Comparison of ENCODE assay signal across 18 cellular contexts in genomic region chr10:49271346-49271745, GRCh38. TPM values are rescaled to one million over a fixed set of nuclear protein-coding genes. Genes with fewer than 3 reads are reported as not detected.
"Had no signal": no experiment of that assay in that cellular context is flagged by ENCODE, and none has a peak within 500 bp of the region (broad histone marks: within the 10 kb centered on the region; RNA-seq: fewer than 3 reads in every experiment).

No MANE protein-coding gene starts in this region.

- DNase-seq: activated CD4-positive, alpha-beta T cell treated with anti-CD3 and anti-CD28 coated beads, Interleukin-2, amount 50 U/mL, for 4 hours; activated effector memory CD4-positive, alpha-beta T cell treated with anti-CD3 and anti-CD28 coated beads, Interleukin-2, amount 50 U/mL, for 16 hours; activated T-cell treated with anti-CD3 and anti-CD28 coated beads, Interleukin-2, amount 50 U/mL, for 4 hours; amniotic stem cell; cerebellar nuclear complex; left colon; mammary epithelial cell; ovary had no signal

- H3K36me3 ChIP-seq: ovary, tibial nerve had no signal

- H3K27me3 ChIP-seq: ovary, tibial nerve had no signal

- ATAC-seq: activated CD4-positive, CD25-positive, alpha-beta regulatory T cell treated with anti-CD3 and anti-CD28 coated beads, Interleukin-2, amount 50 U/mL, for 24 hours; activated naive CD4-positive, alpha-beta T cell treated with anti-CD3 and anti-CD28 coated beads, Interleukin-2, amount 50 U/mL, for 72 hours; activated T-cell treated with anti-CD3 and anti-CD28 coated beads, Interleukin-2, amount 50 U/mL, for 4 hours; left colon had no signal

- H3K9me3 ChIP-seq: ovary had no signal

- H3K4me3 ChIP-seq: ovary, skin epidermis, tibial nerve had no signal

- H3K27ac ChIP-seq: ovary had no signal

RNA-seq across cellular contexts. Expression of gene C10orf71, which starts 27.6 kb away (rescaled TPM):
- total RNA-seq: activated naive CD4-positive, alpha-beta T cell treated with anti-CD3 and anti-CD28 coated beads, Interleukin-2, amount 50 U/mL, for 72 hours; activated T-cell treated with anti-CD3 and anti-CD28 coated beads, Interleukin-2, amount 50 U/mL, for 4 hours; dermis microvascular lymphatic vessel endothelial cell; left colon; mammary epithelial cell; mucosa of gallbladder; subcutaneous adipose tissue; T-helper 2 cell treated with Interferon-gamma antibody and Interleukin-4, amounts not matched to agents 100 ng/mL and 5 ng/mL, for 36 hours had no signal
- polyA plus RNA-seq: esophagus, mammary epithelial cell, neural cell had no signal
